In the genomic region with DNA sequence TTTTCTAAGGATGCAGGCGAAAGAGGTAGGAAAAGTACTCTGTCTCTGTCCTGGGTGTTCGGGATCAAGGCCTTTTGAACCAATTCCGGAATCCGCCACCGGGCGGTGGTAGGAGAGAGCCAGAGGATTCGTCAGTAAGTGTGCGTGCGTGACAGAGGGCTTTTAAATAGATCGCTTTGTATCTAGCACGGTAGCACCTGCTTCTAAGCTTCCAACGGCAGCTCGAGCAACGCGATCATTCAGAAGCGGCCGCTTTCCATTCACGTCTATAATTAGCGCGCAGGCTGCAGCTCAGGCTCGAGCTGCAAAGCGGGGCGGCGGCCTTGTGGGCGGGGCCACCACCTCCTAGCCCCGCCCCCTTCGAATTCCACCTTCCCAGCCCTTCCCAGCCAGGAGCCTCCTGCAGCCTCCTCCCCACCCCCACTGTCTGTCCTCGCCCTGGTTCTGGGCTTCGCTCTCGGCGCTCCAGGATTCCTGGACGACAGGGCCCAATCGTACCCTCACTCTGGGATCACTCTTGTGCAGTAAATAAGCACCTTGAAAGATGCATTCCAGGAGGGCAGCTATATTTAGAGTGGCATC, we compare ENCODE assay signal across 8 cellular contexts.
A peak's percentile ranks its signal among the peaks of the same experiment; 100 is the strongest.
DNase-seq lines count a peak whose midpoint lies in the region; ATAC-seq and TF ChIP-seq lines count a peak whose summit lies in the region.

No MANE protein-coding gene starts in this region.

- H3K27me3 ChIP-seq in CD4-positive, CD25-positive, alpha-beta regulatory T cell (ENCODE audit: control insufficient read depth, insufficient read depth, low read length): no peaks in the 10 kb centered on the region
- H3K27me3 ChIP-seq in ectodermal cell (ENCODE audit: control insufficient read depth, insufficient read depth, low read length, poor library complexity, severe bottlenecking): no peaks in the 10 kb centered on the region
- no peaks in the 10 kb centered on the region for H3K27me3 ChIP-seq in liver (ENCODE audit: control insufficient read depth in 4 of 4, insufficient read depth in 4 of 4, low read length in 3 of 4)

- no peaks in the 10 kb centered on the region for H3K4me1 ChIP-seq in CD4-positive, CD25-positive, alpha-beta regulatory T cell (ENCODE audit: control insufficient read depth, insufficient read depth, low read length, poor library complexity, severe bottlenecking)
- H3K4me1 ChIP-seq in OCI-LY7 (ENCODE audit: insufficient read depth, low read length, poor library complexity, severe bottlenecking) (no peaks in the 10 kb centered on the region), ectodermal cell (ENCODE audit: control insufficient read depth, insufficient read depth, low read length) (peaks cover 11% of the 10 kb centered on the region), liver (ENCODE audit: control insufficient read depth in 4 of 4, insufficient read depth in 4 of 4, low read length in 3 of 4) (peaks cover 0 to 52% (median 14%) of the 10 kb centered on the region in 4 donors)

- H3K36me3 ChIP-seq in CD4-positive, CD25-positive, alpha-beta regulatory T cell (ENCODE audit: control insufficient read depth, insufficient read depth, low read length): no peaks in the 10 kb centered on the region
- H3K36me3 ChIP-seq in OCI-LY7 (ENCODE audit: insufficient read depth, low read length): no peaks in the 10 kb centered on the region
- no peaks in the 10 kb centered on the region for H3K36me3 ChIP-seq in ectodermal cell (ENCODE audit: control insufficient read depth, insufficient read depth, low read length)
- H3K36me3 ChIP-seq in liver (ENCODE audit: control insufficient read depth in 4 of 4, insufficient read depth in 3 of 4, low read depth in 1 of 4, low read length in 3 of 4): peaks cover 0 to 6% (median 0%) of the 10 kb centered on the region in 4 donors

- H3K79me2 ChIP-seq in OCI-LY7 (ENCODE audit: insufficient read depth, low read depth, low read length): no peaks in the 10 kb centered on the region

- no TSS peak for BruUV-seq in OCI-LY7 (replicated peaks; lab: Mats Ljungman, UMichigan)

- H3K9me3 Mint-ChIP-seq in CD4-positive, CD25-positive, alpha-beta regulatory T cell: no peaks in the 10 kb centered on the region
- H3K9me3 Mint-ChIP-seq in IgD-negative memory B cell: no peaks in the 10 kb centered on the region
- H3K9me3 Mint-ChIP-seq in stimulated activated naive B cell treated with anti-CD40 and anti-IgM and Interleukin-4, amounts not matched to agents 10 μg/mL and 1 μg/mL and 100 μg/mL, for 72 hours: peaks cover 1 to 5% of the 10 kb centered on the region in 2 donors
- H3K9me3 Mint-ChIP-seq in activated T-helper 1 cell treated with anti-CD3 and anti-CD28 coated beads, Interleukin-12 subunit alpha, Interleukin-12 subunit beta, Interleukin-2, Interleukin-4 antibody, amounts not matched to agents 30 ng/mL and 10 ng/mL and 1 ng/mL, durations not matched to agents 14 hours and 24 hours and 36 hours: no peaks in the 10 kb centered on the region

- no peak overlapping the region for H2AFZ ChIP-seq in OCI-LY7 (ENCODE audit: low read length)

- no peaks in the 10 kb centered on the region for H3K9me2 ChIP-seq in OCI-LY7 (ENCODE audit: insufficient read depth, low read length)

- intact Hi-C loops in OCI-LY7 (cut with micrococcal nuclease; ENCODE audit: unreplicated experiment): no loop called here
- intact Hi-C loops in activated T-helper 1 cell treated with anti-CD3 and anti-CD28 coated beads, Interleukin-12 subunit alpha, Interleukin-12 subunit beta, Interleukin-2, Interleukin-4 antibody, amounts not matched to agents 30 ng/mL and 10 ng/mL and 1 ng/mL, durations not matched to agents 14 hours and 24 hours and 36 hours (cut with micrococcal nuclease): no loop called here

- no peak overlapping the region for H3K27ac ChIP-seq in CD4-positive, CD25-positive, alpha-beta regulatory T cell (ENCODE audit: insufficient read depth, low read length, poor library complexity, severe bottlenecking)
- H3K27ac ChIP-seq in OCI-LY7 (ENCODE audit: low read depth, low read length, poor library complexity, severe bottlenecking): no peak overlapping the region
- peak overlapping the region; percentile 66 for H3K27ac ChIP-seq in ectodermal cell (ENCODE audit: insufficient read depth, low read depth, low read length, poor library complexity, severe bottlenecking)
- peak overlapping the region; percentile 90 to 96 for H3K27ac ChIP-seq in liver (ENCODE audit: low read depth in 1 of 2, low read length in 2 of 2)

- POLR2A ChIA-PET in OCI-LY7 (lab: Charles Lee): interaction anchor here (0.6 kb wide), 1 partner anchor 51 kb away, joined by 3 read pairs; no protein-coding TSS in a partner anchor

- H3K27me3 Mint-ChIP-seq in CD4-positive, CD25-positive, alpha-beta regulatory T cell: no peaks in the 10 kb centered on the region
- peaks cover 6% of the 10 kb centered on the region for H3K27me3 Mint-ChIP-seq in IgD-negative memory B cell
- H3K27me3 Mint-ChIP-seq in stimulated activated naive B cell treated with anti-CD40 and anti-IgM and Interleukin-4, amounts not matched to agents 10 μg/mL and 1 μg/mL and 100 μg/mL, for 72 hours: peaks cover 10 to 13% of the 10 kb centered on the region in 2 donors
- peaks cover 4% of the 10 kb centered on the region for H3K27me3 Mint-ChIP-seq in activated T-helper 1 cell treated with anti-CD3 and anti-CD28 coated beads, Interleukin-12 subunit alpha, Interleukin-12 subunit beta, Interleukin-2, Interleukin-4 antibody, amounts not matched to agents 30 ng/mL and 10 ng/mL and 1 ng/mL, durations not matched to agents 14 hours and 24 hours and 36 hours (ENCODE audit: insufficient read depth)

- H3K4me3 Mint-ChIP-seq in CD4-positive, CD25-positive, alpha-beta regulatory T cell: no peak overlapping the region
- peak overlapping the region in 3 of 4 donors; percentile 13 to 72 (median 25) for H3K4me3 Mint-ChIP-seq in IgD-negative memory B cell
- H3K4me3 Mint-ChIP-seq in stimulated activated naive B cell treated with anti-CD40 and anti-IgM and Interleukin-4, amounts not matched to agents 10 μg/mL and 1 μg/mL and 100 μg/mL, for 72 hours: peak overlapping the region; percentile 68 to 77
- no peak overlapping the region for H3K4me3 Mint-ChIP-seq in activated T-helper 1 cell treated with anti-CD3 and anti-CD28 coated beads, Interleukin-12 subunit alpha, Interleukin-12 subunit beta, Interleukin-2, Interleukin-4 antibody, amounts not matched to agents 30 ng/mL and 10 ng/mL and 1 ng/mL, durations not matched to agents 14 hours and 24 hours and 36 hours

- peak overlapping the region; percentile 46 for H3K4me3 ChIP-seq in CD4-positive, CD25-positive, alpha-beta regulatory T cell (ENCODE audit: low read depth, low read length)
- H3K4me3 ChIP-seq in OCI-LY7 (ENCODE audit: low read depth, low read length, poor library complexity, severe bottlenecking) (no peak overlapping the region), ectodermal cell (ENCODE audit: insufficient read depth, low read depth, low read length) (peak overlapping the region; percentile 60), liver (ENCODE audit: low read depth in 1 of 3, low read length in 3 of 3) (peak overlapping the region; percentile 68 to 95 (median 87))

- H3K4me1 Mint-ChIP-seq in CD4-positive, CD25-positive, alpha-beta regulatory T cell: peaks cover 0 to 2% (median 0%) of the 10 kb centered on the region in 4 donors
- peaks cover 3 to 9% (median 4%) of the 10 kb centered on the region in 3 donors for H3K4me1 Mint-ChIP-seq in IgD-negative memory B cell
- H3K4me1 Mint-ChIP-seq in stimulated activated naive B cell treated with anti-CD40 and anti-IgM and Interleukin-4, amounts not matched to agents 10 μg/mL and 1 μg/mL and 100 μg/mL, for 72 hours: peaks cover 28 to 50% of the 10 kb centered on the region in 2 donors
- H3K4me1 Mint-ChIP-seq in activated T-helper 1 cell treated with anti-CD3 and anti-CD28 coated beads, Interleukin-12 subunit alpha, Interleukin-12 subunit beta, Interleukin-2, Interleukin-4 antibody, amounts not matched to agents 30 ng/mL and 10 ng/mL and 1 ng/mL, durations not matched to agents 14 hours and 24 hours and 36 hours (ENCODE audit: low read depth): peaks cover 31% of the 10 kb centered on the region

- peak in 1 of 3 donors; percentile 35 for DNase-seq in CD4-positive, CD25-positive, alpha-beta regulatory T cell
- DNase-seq in OCI-LY7 (ENCODE audit: low spot score): no peak
- peak; percentile 31 for DNase-seq in stimulated activated naive B cell treated with anti-CD40 and anti-IgM and Interleukin-4, amounts not matched to agents 10 μg/mL and 1 μg/mL and 100 μg/mL, for 72 hours
- DNase-seq in activated T-helper 1 cell treated with anti-CD3 and anti-CD28 coated beads, Interleukin-12 subunit alpha, Interleukin-12 subunit beta, Interleukin-2, Interleukin-4 antibody, amounts not matched to agents 30 ng/mL and 10 ng/mL and 1 ng/mL, durations not matched to agents 14 hours and 24 hours and 36 hours (ENCODE audit: low spot score): no peak

- WGBS in ectodermal cell, 2 experiments: 3% methylated on average over 33 of the region's 33 CpGs
- WGBS in liver: 3% methylated on average over 33 of the region's 33 CpGs

- CTCF ChIA-PET in OCI-LY7 (lab: Charles Lee; ENCODE audit: unreplicated experiment): no interaction called here

- no peak for ATAC-seq in CD4-positive, CD25-positive, alpha-beta regulatory T cell (ENCODE audit: low read depth in 2 of 2)
- ATAC-seq in stimulated activated naive B cell treated with anti-CD40 and anti-IgM and Interleukin-4, amounts not matched to agents 10 μg/mL and 1 μg/mL and 100 μg/mL, for 72 hours (replicated peaks): peak; percentile 35 to 48
- no peak for ATAC-seq in GM21526 (IDR thresholded peaks at IDR 0.05; ENCODE audit: low FRiP score, unreplicated experiment)

- no peak for TF ChIP-seq RAD21 in liver (IDR thresholded peaks at IDR 0.05)

- no peak overlapping the region for H3K27ac Mint-ChIP-seq in CD4-positive, CD25-positive, alpha-beta regulatory T cell
- H3K27ac Mint-ChIP-seq in IgD-negative memory B cell: no peak overlapping the region
- H3K27ac Mint-ChIP-seq in stimulated activated naive B cell treated with anti-CD40 and anti-IgM and Interleukin-4, amounts not matched to agents 10 μg/mL and 1 μg/mL and 100 μg/mL, for 72 hours: peak overlapping the region; percentile 40
- no peak overlapping the region for H3K27ac Mint-ChIP-seq in activated T-helper 1 cell treated with anti-CD3 and anti-CD28 coated beads, Interleukin-12 subunit alpha, Interleukin-12 subunit beta, Interleukin-2, Interleukin-4 antibody, amounts not matched to agents 30 ng/mL and 10 ng/mL and 1 ng/mL, durations not matched to agents 14 hours and 24 hours and 36 hours

- TF ChIP-seq CTCF in OCI-LY7 (conservative IDR thresholded peaks at IDR 0.05; ENCODE audit: low read length): no peak; the same call in 1 of the 2 replicates
- peak; percentile 29 for TF ChIP-seq CTCF in liver (IDR thresholded peaks at IDR 0.05; ENCODE audit: low read depth, low read length, missing input control)

- peak overlapping the region; percentile 57 to 92 for H3K9ac ChIP-seq in liver (ENCODE audit: low read depth in 1 of 2, low read length in 2 of 2)

- no peaks in the 10 kb centered on the region for H4K20me1 ChIP-seq in OCI-LY7 (ENCODE audit: insufficient read depth, low read length)

- no peaks in the 10 kb centered on the region for H3K36me3 Mint-ChIP-seq in CD4-positive, CD25-positive, alpha-beta regulatory T cell
- no peaks in the 10 kb centered on the region for H3K36me3 Mint-ChIP-seq in IgD-negative memory B cell
- peaks cover 0 to 7% of the 10 kb centered on the region in 2 donors for H3K36me3 Mint-ChIP-seq in stimulated activated naive B cell treated with anti-CD40 and anti-IgM and Interleukin-4, amounts not matched to agents 10 μg/mL and 1 μg/mL and 100 μg/mL, for 72 hours
- H3K36me3 Mint-ChIP-seq in activated T-helper 1 cell treated with anti-CD3 and anti-CD28 coated beads, Interleukin-12 subunit alpha, Interleukin-12 subunit beta, Interleukin-2, Interleukin-4 antibody, amounts not matched to agents 30 ng/mL and 10 ng/mL and 1 ng/mL, durations not matched to agents 14 hours and 24 hours and 36 hours (ENCODE audit: low read depth): no peaks in the 10 kb centered on the region

- no peaks in the 10 kb centered on the region for H3K9me3 ChIP-seq in CD4-positive, CD25-positive, alpha-beta regulatory T cell (ENCODE audit: control insufficient read depth in 2 of 2, low read length in 2 of 2)
- H3K9me3 ChIP-seq in OCI-LY7 (ENCODE audit: low read length) (no peaks in the 10 kb centered on the region), ectodermal cell (ENCODE audit: control insufficient read depth, low read length) (no peaks in the 10 kb centered on the region), liver (ENCODE audit: control insufficient read depth in 4 of 4, low read length in 3 of 4) (no peaks in the 10 kb centered on the region)

- peak overlapping the region; percentile 15; the same call in 1 of the 2 replicates for H3K4me2 ChIP-seq in OCI-LY7 (ENCODE audit: low read length)

Comparison
In these comparisons a context has a peak if more than half of its experiments do, and no peak if none do; other contexts are left out.
1. ATAC-seq: peak in stimulated activated naive B cell treated with anti-CD40 and anti-IgM and Interleukin-4, amounts not matched to agents 10 μg/mL and 1 μg/mL and 100 μg/mL, for 72 hours (2 of 2); none in CD4-positive, CD25-positive, alpha-beta regulatory T cell (0 of 2) and GM21526 (single experiment).
2. H3K27ac ChIP-seq: peak in ectodermal cell (single experiment) and liver (2 of 2); none in CD4-positive, CD25-positive, alpha-beta regulatory T cell (single experiment) and OCI-LY7 (single experiment).
3. H3K4me3 Mint-ChIP-seq: peak in IgD-negative memory B cell (3 of 4) and stimulated activated naive B cell treated with anti-CD40 and anti-IgM and Interleukin-4, amounts not matched to agents 10 μg/mL and 1 μg/mL and 100 μg/mL, for 72 hours (2 of 2); none in CD4-positive, CD25-positive, alpha-beta regulatory T cell (0 of 4) and activated T-helper 1 cell treated with anti-CD3 and anti-CD28 coated beads, Interleukin-12 subunit alpha, Interleukin-12 subunit beta, Interleukin-2, Interleukin-4 antibody, amounts not matched to agents 30 ng/mL and 10 ng/mL and 1 ng/mL, durations not matched to agents 14 hours and 24 hours and 36 hours (single experiment).